1 cellular context compared by ENCODE assay signal in the genomic region with DNA sequence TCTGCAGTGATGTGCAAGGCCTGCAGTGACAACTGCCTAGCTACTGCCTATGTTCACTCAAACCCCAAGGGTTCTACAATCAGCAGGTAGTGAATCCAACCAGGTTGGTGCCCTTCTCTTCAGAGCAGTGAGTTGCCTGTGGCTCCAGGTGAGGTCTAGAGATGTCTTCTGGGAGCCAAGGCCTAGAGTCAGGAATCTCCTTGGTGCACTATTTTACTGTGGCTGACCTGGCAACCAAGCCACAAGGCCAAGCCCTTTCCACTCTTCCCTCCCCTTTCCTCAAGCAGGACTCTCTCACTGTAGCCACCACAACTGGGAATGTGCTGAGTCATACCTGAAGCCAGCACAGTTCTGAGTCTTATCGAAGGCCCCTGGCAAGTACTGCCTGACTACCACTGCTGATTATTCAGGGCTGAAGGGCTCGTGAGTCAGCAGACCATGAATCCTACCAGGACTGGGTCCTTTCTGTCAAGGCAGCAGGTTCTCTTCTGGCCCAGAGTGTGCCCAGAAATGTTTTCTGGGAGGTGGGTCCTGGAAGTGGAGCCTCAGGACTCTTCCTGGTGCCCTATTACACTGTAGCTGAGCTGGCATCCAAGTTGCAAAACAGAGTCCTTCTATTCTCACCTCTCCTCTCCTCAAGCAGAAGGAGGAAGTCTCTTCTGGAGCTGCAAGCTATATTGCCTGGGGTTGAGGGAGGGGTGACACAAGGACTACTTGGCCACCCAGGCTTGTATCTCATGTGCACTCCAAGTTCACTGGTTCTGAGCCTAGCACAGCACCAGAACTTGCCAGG.
A peak's percentile ranks its signal among the peaks of the same experiment; 100 is the strongest.
TF ChIP-seq lines count a peak whose summit lies in the region.

No MANE protein-coding gene starts in this region.

TF ChIP-seq in K562, 482 proteins besides CTCF, POLR2A, EP300 and RAD21 (continued from another document and continues in another):
- TF ChIP-seq ZNF175 (CRISPR knock-in tag; IDR thresholded peaks at IDR 0.05; ENCODE audit: low read depth) (0 out of 2 replicates have a peak, but pooled peaks have one; percentile 60), POLR3G (IDR thresholded peaks at IDR 0.05; ENCODE audit: extremely low read depth, insufficient read length, insufficient replicate concordance) (no peak), HNRNPL (IDR thresholded peaks at IDR 0.05; ENCODE audit: low read depth, low read length) (no peak), ZNF561 (CRISPR knock-in tag; conservative IDR thresholded peaks at IDR 0.05) (no peak), SP2 (IDR thresholded peaks at IDR 0.05; ENCODE audit: extremely low read depth, low read depth, low read length, poor library complexity, severe bottlenecking) (no peak), ZBED1 (IDR thresholded peaks at IDR 0.05) (no peak), ZNF586 (CRISPR knock-in tag; conservative IDR thresholded peaks at IDR 0.05) (no peak), MTA1 (IDR thresholded peaks at IDR 0.05; ENCODE audit: borderline replicate concordance) (peak; percentile 76), EZH2 (IDR thresholded peaks at IDR 0.05; ENCODE audit: borderline replicate concordance, low read depth, low read length) (no peak), CAMTA2 (CRISPR knock-in tag; conservative IDR thresholded peaks at IDR 0.05) (no peak), ZNF551 (CRISPR knock-in tag; IDR thresholded peaks at IDR 0.05) (no peak), ZNF778 (CRISPR knock-in tag; IDR thresholded peaks at IDR 0.05) (no peak), ILF3 (IDR thresholded peaks at IDR 0.05; ENCODE audit: borderline replicate concordance) (no peak), ZBTB1 (CRISPR knock-in tag; IDR thresholded peaks at IDR 0.05; ENCODE audit: borderline replicate concordance, low read depth) (no peak), NFRKB (IDR thresholded peaks at IDR 0.05; ENCODE audit: low read depth) (peak; percentile 37; the same call in 1 of the 2 replicates), XRCC4 (IDR thresholded peaks at IDR 0.05; ENCODE audit: extremely low read depth, insufficient read depth, insufficient read length) (no peak), ZNF717 (CRISPR knock-in tag; IDR thresholded peaks at IDR 0.05) (no peak), U2AF2 (optimal IDR thresholded peaks at IDR 0.05; ENCODE audit: low read depth, low read length) (no peak), SOX6 (IDR thresholded peaks at IDR 0.05) (peak; percentile 77), MAFF (IDR thresholded peaks at IDR 0.05; ENCODE audit: low read length) (peak; percentile 99), CHD4 (IDR thresholded peaks at IDR 0.05; ENCODE audit: insufficient read depth, insufficient replicate concordance, low read depth, low read length, poor library complexity, severe bottlenecking) (no peak), PURB (CRISPR knock-in tag; IDR thresholded peaks at IDR 0.05; ENCODE audit: low read depth) (no peak), MCM5 (IDR thresholded peaks at IDR 0.05; ENCODE audit: low read depth) (no peak), HMG20B (CRISPR knock-in tag; IDR thresholded peaks at IDR 0.05) (no peak), ZNF124 (CRISPR knock-in tag; IDR thresholded peaks at IDR 0.05) (no peak), POLR2B (IDR thresholded peaks at IDR 0.05; ENCODE audit: low read depth, partially characterized antibody) (no peak), TBP (optimal IDR thresholded peaks at IDR 0.05; ENCODE audit: low read depth, low read length) (no peak), CREM (IDR thresholded peaks at IDR 0.05; ENCODE audit: low read depth) (peak; percentile 72), TBL1XR1 (IDR thresholded peaks at IDR 0.05; ENCODE audit: low read length in 2 of 2) (peak in 1 of 2 experiments; percentile 74; a peak in 2 of 4 replicates), HNRNPH1 (optimal IDR thresholded peaks at IDR 0.05; ENCODE audit: low read depth, low read length) (no peak), ZNF584 (CRISPR knock-in tag; IDR thresholded peaks at IDR 0.05; ENCODE audit: low read depth) (no peak), ADNP (tag; IDR thresholded peaks at IDR 0.05) (no peak), ZNF41 (CRISPR knock-in tag; conservative IDR thresholded peaks at IDR 0.05) (no peak), NFE2L1 (tag; IDR thresholded peaks at IDR 0.05; ENCODE audit: borderline replicate concordance, low read depth) (peak; percentile 99), RFX1 (IDR thresholded peaks at IDR 0.05) (peak; percentile 36), RBFOX2 (IDR thresholded peaks at IDR 0.05; ENCODE audit: low read depth, low read length) (no peak), ZNF12 (CRISPR knock-in tag; IDR thresholded peaks at IDR 0.05) (no peak), KDM2B (CRISPR knock-in tag; IDR thresholded peaks at IDR 0.05) (no peak), PPARD (CRISPR knock-in tag; IDR thresholded peaks at IDR 0.05) (no peak), FOSL1 (tag; conservative IDR thresholded peaks at IDR 0.05) (peak; percentile 94), HMG20A (CRISPR knock-in tag; conservative IDR thresholded peaks at IDR 0.05) (no peak), SMARCA4 (IDR thresholded peaks at IDR 0.05) (peak; percentile 97), ZKSCAN1 (IDR thresholded peaks at IDR 0.05; ENCODE audit: low read depth, low read length) (no peak; the same call in 1 of the 2 replicates), ARID1B (IDR thresholded peaks at IDR 0.05) (peak; percentile 95), ZKSCAN3 (CRISPR knock-in tag; IDR thresholded peaks at IDR 0.05) (no peak), RBM15 (IDR thresholded peaks at IDR 0.05; ENCODE audit: insufficient read depth, low read length) (no peak)
- TF ChIP-seq, protein P1, sequence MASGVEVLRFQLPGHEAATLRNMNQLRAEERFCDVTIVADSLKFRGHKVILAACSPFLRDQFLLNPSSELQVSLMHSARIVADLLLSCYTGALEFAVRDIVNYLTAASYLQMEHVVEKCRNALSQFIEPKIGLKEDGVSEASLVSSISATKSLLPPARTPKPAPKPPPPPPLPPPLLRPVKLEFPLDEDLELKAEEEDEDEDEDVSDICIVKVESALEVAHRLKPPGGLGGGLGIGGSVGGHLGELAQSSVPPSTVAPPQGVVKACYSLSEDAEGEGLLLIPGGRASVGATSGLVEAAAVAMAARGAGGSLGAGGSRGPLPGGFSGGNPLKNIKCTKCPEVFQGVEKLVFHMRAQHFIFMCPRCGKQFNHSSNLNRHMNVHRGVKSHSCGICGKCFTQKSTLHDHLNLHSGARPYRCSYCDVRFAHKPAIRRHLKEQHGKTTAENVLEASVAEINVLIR (CRISPR knock-in tag; IDR thresholded peaks at IDR 0.05): no peak
- TF ChIP-seq, protein P2, sequence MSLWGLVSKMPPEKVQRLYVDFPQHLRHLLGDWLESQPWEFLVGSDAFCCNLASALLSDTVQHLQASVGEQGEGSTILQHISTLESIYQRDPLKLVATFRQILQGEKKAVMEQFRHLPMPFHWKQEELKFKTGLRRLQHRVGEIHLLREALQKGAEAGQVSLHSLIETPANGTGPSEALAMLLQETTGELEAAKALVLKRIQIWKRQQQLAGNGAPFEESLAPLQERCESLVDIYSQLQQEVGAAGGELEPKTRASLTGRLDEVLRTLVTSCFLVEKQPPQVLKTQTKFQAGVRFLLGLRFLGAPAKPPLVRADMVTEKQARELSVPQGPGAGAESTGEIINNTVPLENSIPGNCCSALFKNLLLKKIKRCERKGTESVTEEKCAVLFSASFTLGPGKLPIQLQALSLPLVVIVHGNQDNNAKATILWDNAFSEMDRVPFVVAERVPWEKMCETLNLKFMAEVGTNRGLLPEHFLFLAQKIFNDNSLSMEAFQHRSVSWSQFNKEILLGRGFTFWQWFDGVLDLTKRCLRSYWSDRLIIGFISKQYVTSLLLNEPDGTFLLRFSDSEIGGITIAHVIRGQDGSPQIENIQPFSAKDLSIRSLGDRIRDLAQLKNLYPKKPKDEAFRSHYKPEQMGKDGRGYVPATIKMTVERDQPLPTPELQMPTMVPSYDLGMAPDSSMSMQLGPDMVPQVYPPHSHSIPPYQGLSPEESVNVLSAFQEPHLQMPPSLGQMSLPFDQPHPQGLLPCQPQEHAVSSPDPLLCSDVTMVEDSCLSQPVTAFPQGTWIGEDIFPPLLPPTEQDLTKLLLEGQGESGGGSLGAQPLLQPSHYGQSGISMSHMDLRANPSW (CRISPR knock-in tag; IDR thresholded peaks at IDR 0.05): no peak
- TF ChIP-seq, protein P3, sequence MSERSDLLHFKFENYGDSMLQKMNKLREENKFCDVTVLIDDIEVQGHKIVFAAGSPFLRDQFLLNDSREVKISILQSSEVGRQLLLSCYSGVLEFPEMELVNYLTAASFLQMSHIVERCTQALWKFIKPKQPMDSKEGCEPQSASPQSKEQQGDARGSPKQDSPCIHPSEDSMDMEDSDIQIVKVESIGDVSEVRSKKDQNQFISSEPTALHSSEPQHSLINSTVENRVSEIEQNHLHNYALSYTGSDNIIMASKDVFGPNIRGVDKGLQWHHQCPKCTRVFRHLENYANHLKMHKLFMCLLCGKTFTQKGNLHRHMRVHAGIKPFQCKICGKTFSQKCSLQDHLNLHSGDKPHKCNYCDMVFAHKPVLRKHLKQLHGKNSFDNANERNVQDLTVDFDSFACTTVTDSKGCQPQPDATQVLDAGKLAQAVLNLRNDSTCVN (CRISPR knock-in tag; IDR thresholded peaks at IDR 0.05): no peak
- TF ChIP-seq, protein P4, sequence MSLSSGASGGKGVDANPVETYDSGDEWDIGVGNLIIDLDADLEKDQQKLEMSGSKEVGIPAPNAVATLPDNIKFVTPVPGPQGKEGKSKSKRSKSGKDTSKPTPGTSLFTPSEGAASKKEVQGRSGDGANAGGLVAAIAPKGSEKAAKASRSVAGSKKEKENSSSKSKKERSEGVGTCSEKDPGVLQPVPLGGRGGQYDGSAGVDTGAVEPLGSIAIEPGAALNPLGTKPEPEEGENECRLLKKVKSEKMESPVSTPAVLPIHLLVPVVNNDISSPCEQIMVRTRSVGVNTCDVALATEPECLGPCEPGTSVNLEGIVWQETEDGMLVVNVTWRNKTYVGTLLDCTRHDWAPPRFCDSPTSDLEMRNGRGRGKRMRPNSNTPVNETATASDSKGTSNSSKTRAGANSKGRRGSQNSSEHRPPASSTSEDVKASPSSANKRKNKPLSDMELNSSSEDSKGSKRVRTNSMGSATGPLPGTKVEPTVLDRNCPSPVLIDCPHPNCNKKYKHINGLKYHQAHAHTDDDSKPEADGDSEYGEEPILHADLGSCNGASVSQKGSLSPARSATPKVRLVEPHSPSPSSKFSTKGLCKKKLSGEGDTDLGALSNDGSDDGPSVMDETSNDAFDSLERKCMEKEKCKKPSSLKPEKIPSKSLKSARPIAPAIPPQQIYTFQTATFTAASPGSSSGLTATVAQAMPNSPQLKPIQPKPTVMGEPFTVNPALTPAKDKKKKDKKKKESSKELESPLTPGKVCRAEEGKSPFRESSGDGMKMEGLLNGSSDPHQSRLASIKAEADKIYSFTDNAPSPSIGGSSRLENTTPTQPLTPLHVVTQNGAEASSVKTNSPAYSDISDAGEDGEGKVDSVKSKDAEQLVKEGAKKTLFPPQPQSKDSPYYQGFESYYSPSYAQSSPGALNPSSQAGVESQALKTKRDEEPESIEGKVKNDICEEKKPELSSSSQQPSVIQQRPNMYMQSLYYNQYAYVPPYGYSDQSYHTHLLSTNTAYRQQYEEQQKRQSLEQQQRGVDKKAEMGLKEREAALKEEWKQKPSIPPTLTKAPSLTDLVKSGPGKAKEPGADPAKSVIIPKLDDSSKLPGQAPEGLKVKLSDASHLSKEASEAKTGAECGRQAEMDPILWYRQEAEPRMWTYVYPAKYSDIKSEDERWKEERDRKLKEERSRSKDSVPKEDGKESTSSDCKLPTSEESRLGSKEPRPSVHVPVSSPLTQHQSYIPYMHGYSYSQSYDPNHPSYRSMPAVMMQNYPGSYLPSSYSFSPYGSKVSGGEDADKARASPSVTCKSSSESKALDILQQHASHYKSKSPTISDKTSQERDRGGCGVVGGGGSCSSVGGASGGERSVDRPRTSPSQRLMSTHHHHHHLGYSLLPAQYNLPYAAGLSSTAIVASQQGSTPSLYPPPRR (CRISPR knock-in tag; IDR thresholded peaks at IDR 0.05; ENCODE audit: borderline replicate concordance): no peak
- TF ChIP-seq, protein P5, sequence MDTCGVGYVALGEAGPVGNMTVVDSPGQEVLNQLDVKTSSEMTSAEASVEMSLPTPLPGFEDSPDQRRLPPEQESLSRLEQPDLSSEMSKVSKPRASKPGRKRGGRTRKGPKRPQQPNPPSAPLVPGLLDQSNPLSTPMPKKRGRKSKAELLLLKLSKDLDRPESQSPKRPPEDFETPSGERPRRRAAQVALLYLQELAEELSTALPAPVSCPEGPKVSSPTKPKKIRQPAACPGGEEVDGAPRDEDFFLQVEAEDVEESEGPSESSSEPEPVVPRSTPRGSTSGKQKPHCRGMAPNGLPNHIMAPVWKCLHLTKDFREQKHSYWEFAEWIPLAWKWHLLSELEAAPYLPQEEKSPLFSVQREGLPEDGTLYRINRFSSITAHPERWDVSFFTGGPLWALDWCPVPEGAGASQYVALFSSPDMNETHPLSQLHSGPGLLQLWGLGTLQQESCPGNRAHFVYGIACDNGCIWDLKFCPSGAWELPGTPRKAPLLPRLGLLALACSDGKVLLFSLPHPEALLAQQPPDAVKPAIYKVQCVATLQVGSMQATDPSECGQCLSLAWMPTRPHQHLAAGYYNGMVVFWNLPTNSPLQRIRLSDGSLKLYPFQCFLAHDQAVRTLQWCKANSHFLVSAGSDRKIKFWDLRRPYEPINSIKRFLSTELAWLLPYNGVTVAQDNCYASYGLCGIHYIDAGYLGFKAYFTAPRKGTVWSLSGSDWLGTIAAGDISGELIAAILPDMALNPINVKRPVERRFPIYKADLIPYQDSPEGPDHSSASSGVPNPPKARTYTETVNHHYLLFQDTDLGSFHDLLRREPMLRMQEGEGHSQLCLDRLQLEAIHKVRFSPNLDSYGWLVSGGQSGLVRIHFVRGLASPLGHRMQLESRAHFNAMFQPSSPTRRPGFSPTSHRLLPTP (IDR thresholded peaks at IDR 0.05; ENCODE audit: borderline replicate concordance, extremely low read depth, insufficient read length): no peak
- TF ChIP-seq, protein P6, sequence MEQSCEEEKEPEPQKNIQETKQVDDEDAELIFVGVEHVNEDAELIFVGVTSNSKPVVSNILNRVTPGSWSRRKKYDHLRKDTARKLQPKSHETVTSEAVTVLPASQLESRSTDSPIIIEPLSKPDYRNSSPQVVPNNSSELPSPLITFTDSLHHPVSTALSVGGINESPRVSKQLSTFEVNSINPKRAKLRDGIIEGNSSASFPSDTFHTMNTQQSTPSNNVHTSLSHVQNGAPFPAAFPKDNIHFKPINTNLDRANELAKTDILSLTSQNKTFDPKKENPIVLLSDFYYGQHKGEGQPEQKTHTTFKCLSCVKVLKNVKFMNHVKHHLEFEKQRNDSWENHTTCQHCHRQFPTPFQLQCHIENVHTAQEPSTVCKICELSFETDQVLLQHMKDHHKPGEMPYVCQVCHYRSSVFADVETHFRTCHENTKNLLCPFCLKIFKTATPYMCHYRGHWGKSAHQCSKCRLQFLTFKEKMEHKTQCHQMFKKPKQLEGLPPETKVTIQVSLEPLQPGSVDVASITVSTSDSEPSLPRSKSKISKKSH (CRISPR knock-in tag; IDR thresholded peaks at IDR 0.05): no peak
- TF ChIP-seq, protein P7, sequence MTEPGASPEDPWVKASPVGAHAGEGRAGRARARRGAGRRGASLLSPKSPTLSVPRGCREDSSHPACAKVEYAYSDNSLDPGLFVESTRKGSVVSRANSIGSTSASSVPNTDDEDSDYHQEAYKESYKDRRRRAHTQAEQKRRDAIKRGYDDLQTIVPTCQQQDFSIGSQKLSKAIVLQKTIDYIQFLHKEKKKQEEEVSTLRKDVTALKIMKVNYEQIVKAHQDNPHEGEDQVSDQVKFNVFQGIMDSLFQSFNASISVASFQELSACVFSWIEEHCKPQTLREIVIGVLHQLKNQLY (CRISPR knock-in tag; conservative IDR thresholded peaks at IDR 0.05): no peak
